Comparison of ENCODE assay signal across 12 cellular contexts in genomic region chr14:93330609-93331000, GRCh38. TPM values are rescaled to one million over a fixed set of nuclear protein-coding genes. Genes with fewer than 3 reads are reported as not detected.
A peak's percentile ranks its signal among the peaks of the same experiment; 100 is the strongest.
DNase-seq lines count a peak whose midpoint lies in the region; ATAC-seq and TF ChIP-seq lines count a peak whose summit lies in the region.
"Had no signal": no experiment of that assay in that cellular context is flagged by ENCODE, and none has a peak within 500 bp of the region (broad histone marks: within the 10 kb centered on the region; RNA-seq: fewer than 3 reads in every experiment).

No MANE protein-coding gene starts in this region.

- H3K27ac Mint-ChIP-seq in Caco-2 (ENCODE audit: unreplicated experiment) (peak overlapping the region; percentile 6), nephron (peak overlapping the region; percentile 83 to 96 (median 90))

- no peak for DNase-seq in Caco-2
- DNase-seq in colonic mucosa = no peak
- no peak for DNase-seq in NCI-H2196 treated with DMSO at 0.1 percent for 48 hours (lab: John Stamatoyannopoulos, UW; ENCODE audit: unreplicated experiment)
- DNase-seq in mucosa of descending colon = no peak
- no peak for DNase-seq in stimulated activated CD4-positive, alpha-beta T cell treated with anti-CD3 and anti-CD28 coated beads, Interleukin-15, amount 100 ng/mL, for 24 hours
- DNase-seq in ascending aorta (ENCODE audit: low spot score in 2 of 2) = no peak
- DNase-seq: DMS79, NCI-H1694, SHP77 treated with DMSO at 0.1 percent for 48 hours had no signal

- ATAC-seq in mucosa of descending colon = no peak

- H3K27me3 ChIP-seq in Caco-2 (replicated peaks; ENCODE audit: control insufficient read depth, insufficient read depth, low read length) = no peaks in the 10 kb centered on the region
- no peaks in the 10 kb centered on the region for H3K27me3 ChIP-seq in OCI-LY1 (ENCODE audit: insufficient read depth, low read length)
- no peaks in the 10 kb centered on the region for H3K27me3 ChIP-seq in colonic mucosa
- no peaks in the 10 kb centered on the region for H3K27me3 ChIP-seq in ascending aorta

- H3K4me1 Mint-ChIP-seq in Caco-2 (ENCODE audit: low read depth, unreplicated experiment) = peaks cover 19% of the 10 kb centered on the region
- peaks cover 39% of the 10 kb centered on the region for H3K4me1 Mint-ChIP-seq in nephron

- no TSS peak for BruUV-seq in Caco-2 (replicated peaks; lab: Mats Ljungman, UMichigan)

- H3K4me3 Mint-ChIP-seq in Caco-2 (ENCODE audit: unreplicated experiment) (peak overlapping the region; percentile 82), nephron (peak overlapping the region; percentile 94 to 98 (median 95))

- no peak overlapping the region for H2AFZ ChIP-seq in OCI-LY1 (ENCODE audit: low read length)

- no peaks in the 10 kb centered on the region for H4K20me1 ChIP-seq in OCI-LY1 (ENCODE audit: insufficient read depth, low read length)

- no peak for TF ChIP-seq CTCF in Caco-2 (IDR thresholded peaks at IDR 0.05; ENCODE audit: insufficient read depth in 1 of 2, low read depth in 1 of 2, low read length in 1 of 2, severe bottlenecking in 1 of 2, unreplicated experiment in 1 of 2)
- no peak for TF ChIP-seq CTCF in OCI-LY1 (IDR thresholded peaks at IDR 0.05; ENCODE audit: low read length)
- no peak for TF ChIP-seq CTCF in colonic mucosa (IDR thresholded peaks at IDR 0.05)
- no peak for TF ChIP-seq CTCF in nephron (IDR thresholded peaks at IDR 0.05; ENCODE audit: unreplicated experiment in 3 of 3)
- no peak for TF ChIP-seq CTCF in mucosa of descending colon (IDR thresholded peaks at IDR 0.05)
- no peak for TF ChIP-seq CTCF in ascending aorta (IDR thresholded peaks at IDR 0.05)

- H3K27me3 Mint-ChIP-seq in Caco-2 (ENCODE audit: insufficient read depth, unreplicated experiment) = no peaks in the 10 kb centered on the region
- H3K27me3 Mint-ChIP-seq in nephron (ENCODE audit: low read depth) = no peaks in the 10 kb centered on the region

- no peaks in the 10 kb centered on the region for H3F3A ChIP-seq in OCI-LY1 (ENCODE audit: insufficient read depth, low read length)

- H3K9me3 Mint-ChIP-seq in Caco-2 (ENCODE audit: unreplicated experiment) = no peaks in the 10 kb centered on the region
- no peaks in the 10 kb centered on the region for H3K9me3 Mint-ChIP-seq in nephron

- CTCF ChIA-PET in Caco-2 (lab: Charles Lee) = interaction anchor here (0.6 kb wide), 1 partner anchor 48 kb away, joined by 4 read pairs; no protein-coding TSS in a partner anchor

- no peaks in the 10 kb centered on the region for H3K9me2 ChIP-seq in OCI-LY1 (ENCODE audit: low read depth, low read length)

- peaks cover 2% of the 10 kb centered on the region for H3K36me3 ChIP-seq in Caco-2 (ENCODE audit: control insufficient read depth, insufficient read depth, low read length)
- H3K36me3 ChIP-seq in OCI-LY1 (ENCODE audit: insufficient read depth, low read length) = peaks cover 4% of the 10 kb centered on the region; the same call in 1 of the 2 replicates
- no peaks in the 10 kb centered on the region for H3K36me3 ChIP-seq in colonic mucosa
- no peaks in the 10 kb centered on the region for H3K36me3 ChIP-seq in mucosa of descending colon (ENCODE audit: low read depth)
- H3K36me3 ChIP-seq in ascending aorta = no peaks in the 10 kb centered on the region

- peaks cover 22% of the 10 kb centered on the region for H3K4me1 ChIP-seq in Caco-2
- H3K4me1 ChIP-seq in OCI-LY1 (ENCODE audit: insufficient read depth, low read length, severe bottlenecking) = peaks cover 28% of the 10 kb centered on the region
- peaks cover 6% of the 10 kb centered on the region for H3K4me1 ChIP-seq in colonic mucosa
- peaks cover 38% of the 10 kb centered on the region for H3K4me1 ChIP-seq in mucosa of descending colon (ENCODE audit: low read depth)
- peaks cover 0 to 25% of the 10 kb centered on the region in 2 donors for H3K4me1 ChIP-seq in ascending aorta

- H3K36me3 Mint-ChIP-seq in Caco-2 (ENCODE audit: insufficient read depth, unreplicated experiment) (peaks cover 18% of the 10 kb centered on the region), nephron (ENCODE audit: low read depth) (peaks cover 11% of the 10 kb centered on the region)

- H3K9ac ChIP-seq in OCI-LY1 (ENCODE audit: low read length) (no peak overlapping the region; the same call in 1 of the 2 replicates), colonic mucosa (ENCODE audit: low read depth in 2 of 2, low read length in 2 of 2) (peak overlapping the region in 1 of 2 donors; percentile 44)

- H3K4me3 ChIP-seq in Caco-2 (ENCODE audit: low read depth, low read length) = no peak overlapping the region
- peak overlapping the region; percentile 96 for H3K4me3 ChIP-seq in OCI-LY1 (ENCODE audit: low read depth, low read length, poor library complexity, severe bottlenecking)
- H3K4me3 ChIP-seq in colonic mucosa = no peak overlapping the region
- no peak overlapping the region for H3K4me3 ChIP-seq in mucosa of descending colon
- no peak overlapping the region for H3K4me3 ChIP-seq in ascending aorta

- H3K79me2 ChIP-seq in OCI-LY1 (ENCODE audit: insufficient read depth, low read length) = peaks cover 67% of the 10 kb centered on the region

- POLR2A ChIA-PET in Caco-2 (lab: Charles Lee) = interaction anchor here (0.7 kb wide), 1 partner anchor 13 kb away, joined by 3 read pairs; no protein-coding TSS in a partner anchor

- no peaks in the 10 kb centered on the region for H3K9me3 ChIP-seq in Caco-2
- no peaks in the 10 kb centered on the region for H3K9me3 ChIP-seq in OCI-LY1 (ENCODE audit: low read length)
- H3K9me3 ChIP-seq in colonic mucosa = no peaks in the 10 kb centered on the region
- H3K9me3 ChIP-seq in mucosa of descending colon = no peaks in the 10 kb centered on the region
- H3K9me3 ChIP-seq in ascending aorta = no peaks in the 10 kb centered on the region

- no peak overlapping the region for H3K27ac ChIP-seq in OCI-LY1 (ENCODE audit: low read depth, low read length, poor library complexity, severe bottlenecking)
- peak overlapping the region; percentile 97 for H3K27ac ChIP-seq in colonic mucosa
- H3K27ac ChIP-seq in ascending aorta = no peak overlapping the region

- H3K4me2 ChIP-seq in OCI-LY1 (ENCODE audit: low read length) = peak overlapping the region; percentile 85; the same call in 1 of the 2 replicates

- intact Hi-C loops in Caco-2 (cut with micrococcal nuclease; ENCODE audit: unreplicated experiment) = loop anchor here (5.0 kb wide), 2 partner anchors 43 to 123 kb away; partner anchors contain the start of genes GON7 and UBR7
- intact Hi-C loops in colonic mucosa (cut with DNase I) = no loop called here
- intact Hi-C loops in mucosa of descending colon (cut with DNase I, micrococcal nuclease) = no loop called here
- intact Hi-C loops in ascending aorta (cut with DNase I) = loop anchor here (5.0 kb wide), 1 partner anchor 752 kb away; the partner anchor contains the start of genes DDX24 and IFI27L1

RNA-seq across cellular contexts. Expression of gene BTBD7, which starts 2.2 kb away (rescaled TPM):
- total RNA-seq in Caco-2 (2022) (28.8 and 32.2 TPM in 2 replicates), colonic mucosa (10 to 100 TPM; 31.8 to 35.5 TPM), mucosa of descending colon (10 to 100 TPM; 39.9 to 59.2 (median 45.6) TPM), ascending aorta (17.2 TPM)

RNA-seq across cellular contexts. Expression of gene COX8C, which starts 16.4 kb away (rescaled TPM):
- total RNA-seq in Caco-2 (2022) = not detected in 2 replicates
- total RNA-seq in colonic mucosa = not detected
- not detected for total RNA-seq in mucosa of descending colon
- total RNA-seq in ascending aorta = not detected
- total RNA-seq: H1 had no signal

Comparison
In these comparisons a context has a peak if more than half of its experiments do, and no peak if none do; other contexts are left out.
1. intact Hi-C loops: an anchor here in Caco-2 (5.0 kb wide) and ascending aorta (5.0 kb wide); none called in colonic mucosa and mucosa of descending colon.